10 cellular contexts compared by ENCODE assay signal in genomic region chr15:29870495-29871151, GRCh38. TPM values are rescaled to one million over a fixed set of nuclear protein-coding genes. Genes with fewer than 3 reads are reported as not detected.
A peak's percentile ranks its signal among the peaks of the same experiment; 100 is the strongest.
DNase-seq lines count a peak whose midpoint lies in the region; TF ChIP-seq lines count a peak whose summit lies in the region.
"Had no signal": no experiment of that assay in that cellular context is flagged by ENCODE, and none has a peak within 500 bp of the region (broad histone marks: within the 10 kb centered on the region; RNA-seq: fewer than 3 reads in every experiment).

No MANE protein-coding gene starts in this region.

- WGBS in transverse colon (ENCODE audit: low coverage in 1 of 2), 2 donors: 64 to 75% methylated on average over 6 to 11 of the region's 11 CpGs
- WGBS in thyroid gland, 2 donors: 47 to 53% methylated on average over 11 of the region's 11 CpGs

- H3K9me3 ChIP-seq in transverse colon: no peaks in the 10 kb centered on the region
- H3K9me3 ChIP-seq in thyroid gland: no peaks in the 10 kb centered on the region

- TF ChIP-seq POLR2A in transverse colon (IDR thresholded peaks at IDR 0.05) (no peak), thyroid gland (IDR thresholded peaks at IDR 0.05) (no peak)

- H3K36me3 ChIP-seq in transverse colon (no peaks in the 10 kb centered on the region), thyroid gland (no peaks in the 10 kb centered on the region)

- intact Hi-C loops in transverse colon (cut with DNase I; ENCODE audit: low total_unique reads): no loop called here
- intact Hi-C loops in thyroid gland (cut with DNase I): no loop called here

- H3K9me3 Mint-ChIP-seq in nephron: no peaks in the 10 kb centered on the region
- H3K9me3 Mint-ChIP-seq: activated naive CD8-positive, alpha-beta T cell treated with anti-CD3 and anti-CD28 coated beads, Interleukin-2, amount 10 ng/mL, durations not matched to agents 7 days and 5 days; stimulated activated naive CD8-positive, alpha-beta T cell treated with anti-CD3 and anti-CD28 coated beads, Interleukin-15, amount 100 ng/mL, for 72 hours had no signal

- peaks cover 59% of the 10 kb centered on the region for H3K4me1 Mint-ChIP-seq in nephron
- H3K4me1 Mint-ChIP-seq: activated naive CD8-positive, alpha-beta T cell treated with anti-CD3 and anti-CD28 coated beads, Interleukin-2, amount 10 ng/mL, durations not matched to agents 7 days and 5 days; stimulated activated naive CD8-positive, alpha-beta T cell treated with anti-CD3 and anti-CD28 coated beads, Interleukin-15, amount 100 ng/mL, for 72 hours had no signal

- H3K4me1 ChIP-seq in transverse colon (peaks cover 0 to 7% (median 0%) of the 10 kb centered on the region in 4 donors), thyroid gland (no peaks in the 10 kb centered on the region)

- TF ChIP-seq EP300 in transverse colon (IDR thresholded peaks at IDR 0.05; ENCODE audit: low read depth): no peak

- DNase-seq in NCI-H1417 (lab: John Stamatoyannopoulos, UW) (peak; percentile 2 to 79 (median 47)), NCI-H1417 treated with DMSO at 0.1 percent for 48 hours (lab: John Stamatoyannopoulos, UW) (no peak), fibroblast of the aortic adventitia (ENCODE audit: low read depth) (peak; percentile 42), transverse colon (no peak), NCI-H510A treated with DMSO at 0.1 percent for 48 hours (lab: John Stamatoyannopoulos, UW) (no peak), NCI-H748 (lab: John Stamatoyannopoulos, UW; ENCODE audit: unreplicated experiment) (no peak), thyroid gland (no peak)
- DNase-seq: activated naive CD8-positive, alpha-beta T cell treated with anti-CD3 and anti-CD28 coated beads, Interleukin-2, amount 10 ng/mL, durations not matched to agents 7 days and 5 days; stimulated activated naive CD8-positive, alpha-beta T cell treated with anti-CD3 and anti-CD28 coated beads, Interleukin-15, amount 100 ng/mL, for 72 hours had no signal

- H3K4me3 ChIP-seq in fibroblast of the aortic adventitia (ENCODE audit: low read depth, low read length) (no peak overlapping the region), transverse colon (no peak overlapping the region), thyroid gland (replicated peaks in 1 of 3) (no peak overlapping the region)

- H3K27me3 Mint-ChIP-seq in nephron (ENCODE audit: low read depth): peaks cover 10% of the 10 kb centered on the region

- H3K27ac Mint-ChIP-seq in nephron: peak overlapping the region; percentile 80 to 94 (median 91)
- H3K27ac Mint-ChIP-seq: activated naive CD8-positive, alpha-beta T cell treated with anti-CD3 and anti-CD28 coated beads, Interleukin-2, amount 10 ng/mL, durations not matched to agents 7 days and 5 days; stimulated activated naive CD8-positive, alpha-beta T cell treated with anti-CD3 and anti-CD28 coated beads, Interleukin-15, amount 100 ng/mL, for 72 hours had no signal

- H3K4me3 Mint-ChIP-seq in nephron: peak overlapping the region; percentile 3 to 36 (median 35)
- H3K4me3 Mint-ChIP-seq: activated naive CD8-positive, alpha-beta T cell treated with anti-CD3 and anti-CD28 coated beads, Interleukin-2, amount 10 ng/mL, durations not matched to agents 7 days and 5 days; stimulated activated naive CD8-positive, alpha-beta T cell treated with anti-CD3 and anti-CD28 coated beads, Interleukin-15, amount 100 ng/mL, for 72 hours had no signal

- H3K27ac ChIP-seq in transverse colon (peak overlapping the region; percentile 2 to 36 (median 15)), thyroid gland (peak overlapping the region in 1 of 3 donors; percentile 21)

- no peaks in the 10 kb centered on the region for H3K36me3 Mint-ChIP-seq in nephron (ENCODE audit: low read depth)
- H3K36me3 Mint-ChIP-seq: activated naive CD8-positive, alpha-beta T cell treated with anti-CD3 and anti-CD28 coated beads, Interleukin-2, amount 10 ng/mL, durations not matched to agents 7 days and 5 days had no signal

- H3K27me3 ChIP-seq in transverse colon (no peaks in the 10 kb centered on the region), thyroid gland (no peaks in the 10 kb centered on the region)

- in situ Hi-C loops in transverse colon (cut with MboI; ENCODE audit: low pct_ligation_motif_present in 1 of 4, low pct_unique_long_range_greater_than_20kb in 1 of 4, low sequenced_read_pairs in 3 of 4): no loop called here

- TF ChIP-seq CTCF in fibroblast of the aortic adventitia (IDR thresholded peaks at IDR 0.05; ENCODE audit: insufficient read depth, low read length) (no peak), nephron (IDR thresholded peaks at IDR 0.05; ENCODE audit: unreplicated experiment in 3 of 3) (no peak), transverse colon (IDR thresholded peaks at IDR 0.05) (no peak), thyroid gland (IDR thresholded peaks at IDR 0.05) (no peak)

RNA-seq across cellular contexts. Expression of gene TJP1, which starts 48.4 kb away (rescaled TPM):
- total RNA-seq in fibroblast of the aortic adventitia (ENCODE audit: low replicate concordance): 94.2 and 95.3 TPM in 2 replicates
- total RNA-seq in transverse colon: 100 to 1,000 TPM in 1 of 4 donors, 10 to 100 TPM in 3; 69.9 to 119 (median 93.0) TPM
- 100 to 1,000 TPM; 107 to 166 (median 126) TPM for total RNA-seq in thyroid gland
- total RNA-seq: activated naive CD8-positive, alpha-beta T cell treated with anti-CD3 and anti-CD28 coated beads, Interleukin-2, amount 10 ng/mL, durations not matched to agents 7 days and 5 days had no signal

Comparison
In these comparisons a context has a peak if more than half of its experiments do, and no peak if none do; other contexts are left out.
1. DNase-seq: peak in NCI-H1417 (3 of 3) and fibroblast of the aortic adventitia (single experiment); none in NCI-H1417 treated with DMSO at 0.1 percent for 48 hours (single experiment), transverse colon (single experiment), NCI-H510A treated with DMSO at 0.1 percent for 48 hours (single experiment), NCI-H748 (single experiment) and thyroid gland (0 of 2).